20 cellular contexts compared by ENCODE assay signal in genomic region chr10:96917628-96918027, GRCh38.
"Had no signal": no experiment of that assay in that cellular context is flagged by ENCODE, and none has a peak within 500 bp of the region (broad histone marks: within the 10 kb centered on the region; RNA-seq: fewer than 3 reads in every experiment).

No MANE protein-coding gene starts in this region.

- H3K4me3 ChIP-seq: hepatocyte, pancreas, smooth muscle cell, stomach, suprapubic skin, transverse colon had no signal

- ATAC-seq: pancreas; sciatic nerve; stimulated activated memory B cell treated with anti-CD40 and anti-IgM and Interleukin-4, amounts not matched to agents 10 μg/mL and 1 μg/mL and 100 μg/mL, for 72 hours; WTC11 had no signal

- H3K27ac ChIP-seq: hepatocyte, pancreas, stomach, suprapubic skin, transverse colon had no signal

- H3K27ac Mint-ChIP-seq: activated naive CD8-positive, alpha-beta T cell treated with anti-CD3 and anti-CD28 coated beads for 36 hours; activated T-helper 1 cell treated with anti-CD3 and anti-CD28 coated beads, Interleukin-12 subunit alpha, Interleukin-12 subunit beta, Interleukin-2, Interleukin-4 antibody, amounts not matched to agents 30 ng/mL and 10 ng/mL and 1 ng/mL, durations not matched to agents 14 hours and 24 hours and 36 hours had no signal

- H3K9me3 ChIP-seq: pancreas, stomach, suprapubic skin, transverse colon had no signal

- H3K27me3 Mint-ChIP-seq: activated naive CD8-positive, alpha-beta T cell treated with anti-CD3 and anti-CD28 coated beads for 36 hours; stimulated activated memory B cell treated with anti-CD40 and anti-IgM and Interleukin-4, amounts not matched to agents 10 μg/mL and 1 μg/mL and 100 μg/mL, for 72 hours had no signal

- H3K4me3 Mint-ChIP-seq: activated naive CD8-positive, alpha-beta T cell treated with anti-CD3 and anti-CD28 coated beads for 36 hours; activated T-helper 1 cell treated with anti-CD3 and anti-CD28 coated beads, Interleukin-12 subunit alpha, Interleukin-12 subunit beta, Interleukin-2, Interleukin-4 antibody, amounts not matched to agents 30 ng/mL and 10 ng/mL and 1 ng/mL, durations not matched to agents 14 hours and 24 hours and 36 hours; nephron; stimulated activated memory B cell treated with anti-CD40 and anti-IgM and Interleukin-4, amounts not matched to agents 10 μg/mL and 1 μg/mL and 100 μg/mL, for 72 hours; WTC11 had no signal

- H3K27me3 ChIP-seq: hepatocyte, pancreas, stomach, suprapubic skin, transverse colon had no signal

- DNase-seq: activated CD8-positive, alpha-beta memory T cell treated with anti-CD3 and anti-CD28 coated beads, Interleukin-2, amount 50 U/mL, for 48 hours; activated gamma-delta T cell treated with Interleukin-2 at 50 U/mL for 16 hours; activated naive CD8-positive, alpha-beta T cell treated with anti-CD3 and anti-CD28 coated beads for 36 hours; amygdala; cortex of kidney; kidney glomerular epithelial cell; midbrain; pancreas; stimulated activated CD4-positive, alpha-beta T cell treated with anti-CD3 and anti-CD28 coated beads, Interleukin-15, amount 100 ng/mL, for 24 hours; stomach; T1000; transverse colon had no signal

- H3K9me3 Mint-ChIP-seq: activated naive CD8-positive, alpha-beta T cell treated with anti-CD3 and anti-CD28 coated beads for 36 hours; activated T-helper 1 cell treated with anti-CD3 and anti-CD28 coated beads, Interleukin-12 subunit alpha, Interleukin-12 subunit beta, Interleukin-2, Interleukin-4 antibody, amounts not matched to agents 30 ng/mL and 10 ng/mL and 1 ng/mL, durations not matched to agents 14 hours and 24 hours and 36 hours had no signal

- H3K4me1 ChIP-seq: suprapubic skin, transverse colon had no signal

- H3K36me3 ChIP-seq: pancreas, transverse colon had no signal
